In genomic region chr13:91017031-91017668, GRCh38 we compare ENCODE assay signal across 8 cellular contexts.
DNase-seq lines count a peak whose midpoint lies in the region; ATAC-seq and TF ChIP-seq lines count a peak whose summit lies in the region.

No MANE protein-coding gene starts in this region.

- H3K9me3 ChIP-seq in HAP-1, result no peaks in the 10 kb centered on the region

- POLR2A ChIA-PET in RWPE1 (lab: Yijun Ruan, JAX; ENCODE audit: low non-redundant PET), result no interaction called here

- H3K36me3 Mint-ChIP-seq in activated CD8-positive, alpha-beta memory T cell treated with anti-CD3 and anti-CD28 coated beads, Interleukin-2, amount 10 ng/mL, durations not matched to agents 7 days and 5 days, result no peaks in the 10 kb centered on the region

- no peak overlapping the region for H3K9ac ChIP-seq in KMS-11

- no peaks in the 10 kb centered on the region for H4K20me1 ChIP-seq in KMS-11 (ENCODE audit: insufficient read depth)

- CTCF ChIA-PET in RWPE1 (lab: Yijun Ruan, JAX), result no interaction called here
- CTCF ChIA-PET in activated CD8-positive, alpha-beta memory T cell treated with anti-CD3 and anti-CD28 coated beads, Interleukin-2, amount 10 ng/mL, durations not matched to agents 7 days and 5 days (lab: Charles Lee), result no interaction called here

- peak; percentile 54 for DNase-seq in AG08395 (ENCODE audit: low spot score)
- peak; percentile 64 for DNase-seq in GM10266 (ENCODE audit: extremely low spot score)
- DNase-seq in HAP-1 (ENCODE audit: low spot score in 2 of 2), result peak; percentile 53 to 65
- DNase-seq in RWPE1 (ENCODE audit: low spot score), result peak; percentile 57
- peak; percentile 30 for DNase-seq in epidermal melanocyte (ENCODE audit: insufficient read length, low spot score)
- DNase-seq in occipital lobe (lab: John Stamatoyannopoulos, UW), result peak; percentile 1
- no peak for DNase-seq in activated CD8-positive, alpha-beta memory T cell treated with anti-CD3 and anti-CD28 coated beads, Interleukin-2, amount 10 ng/mL, durations not matched to agents 7 days and 5 days

- no peaks in the 10 kb centered on the region for H3K9me3 Mint-ChIP-seq in activated CD8-positive, alpha-beta memory T cell treated with anti-CD3 and anti-CD28 coated beads, Interleukin-2, amount 10 ng/mL, durations not matched to agents 7 days and 5 days (ENCODE audit: low read depth)

- no peaks in the 10 kb centered on the region for H3K4me1 ChIP-seq in HAP-1
- H3K4me1 ChIP-seq in KMS-11 (ENCODE audit: low read depth, poor library complexity, severe bottlenecking), result no peaks in the 10 kb centered on the region

- no peaks in the 10 kb centered on the region for H3K27me3 ChIP-seq in HAP-1 (ENCODE audit: low read depth)
- H3K27me3 ChIP-seq in KMS-11 (ENCODE audit: insufficient read depth, low read depth), result no peaks in the 10 kb centered on the region

- no peaks in the 10 kb centered on the region for H3K4me1 Mint-ChIP-seq in activated CD8-positive, alpha-beta memory T cell treated with anti-CD3 and anti-CD28 coated beads, Interleukin-2, amount 10 ng/mL, durations not matched to agents 7 days and 5 days

- no peaks in the 10 kb centered on the region for H3K27me3 Mint-ChIP-seq in activated CD8-positive, alpha-beta memory T cell treated with anti-CD3 and anti-CD28 coated beads, Interleukin-2, amount 10 ng/mL, durations not matched to agents 7 days and 5 days

- H3K36me3 ChIP-seq in HAP-1 (replicated peaks) (no peaks in the 10 kb centered on the region), KMS-11 (ENCODE audit: insufficient read depth) (no peaks in the 10 kb centered on the region)

- H3K27ac Mint-ChIP-seq in activated CD8-positive, alpha-beta memory T cell treated with anti-CD3 and anti-CD28 coated beads, Interleukin-2, amount 10 ng/mL, durations not matched to agents 7 days and 5 days, result no peak overlapping the region

- TF ChIP-seq CTCF in GM10266 (IDR thresholded peaks at IDR 0.05; ENCODE audit: control insufficient read depth, insufficient read depth, low read depth, missing control alignments) (peak; percentile 66), KMS-11 (conservative IDR thresholded peaks at IDR 0.05; ENCODE audit: low read depth, low read length) (peak; percentile 73), RWPE1 (conservative IDR thresholded peaks at IDR 0.05; ENCODE audit: low read depth) (peak; percentile 81)

- H2AFZ ChIP-seq in KMS-11 (ENCODE audit: low read depth), result peak overlapping the region; percentile 30; the same call in 1 of the 2 replicates

- H3K27ac ChIP-seq in KMS-11 (no peak overlapping the region), RWPE1 (no peak overlapping the region)

- no peaks in the 10 kb centered on the region for H3K79me2 ChIP-seq in KMS-11 (ENCODE audit: insufficient read depth, low read depth)

- peak overlapping the region; percentile 37; the same call in 1 of the 2 replicates for H3K4me2 ChIP-seq in KMS-11

- ATAC-seq in activated CD8-positive, alpha-beta memory T cell treated with anti-CD3 and anti-CD28 coated beads, Interleukin-2, amount 10 ng/mL, durations not matched to agents 7 days and 5 days, result no peak

- in situ Hi-C loops in HAP-1 (cut with MboI; ENCODE audit: low sequenced_read_pairs), result no loop called here

- H3K4me3 Mint-ChIP-seq in activated CD8-positive, alpha-beta memory T cell treated with anti-CD3 and anti-CD28 coated beads, Interleukin-2, amount 10 ng/mL, durations not matched to agents 7 days and 5 days, result no peak overlapping the region

- no peak overlapping the region for H3K4me3 ChIP-seq in HAP-1
- no peak overlapping the region for H3K4me3 ChIP-seq in KMS-11 (IDR thresholded peaks at IDR 0.05; ENCODE audit: insufficient read depth, low read depth, low read length)
